21 cellular contexts compared by ENCODE assay signal in the genomic region with DNA sequence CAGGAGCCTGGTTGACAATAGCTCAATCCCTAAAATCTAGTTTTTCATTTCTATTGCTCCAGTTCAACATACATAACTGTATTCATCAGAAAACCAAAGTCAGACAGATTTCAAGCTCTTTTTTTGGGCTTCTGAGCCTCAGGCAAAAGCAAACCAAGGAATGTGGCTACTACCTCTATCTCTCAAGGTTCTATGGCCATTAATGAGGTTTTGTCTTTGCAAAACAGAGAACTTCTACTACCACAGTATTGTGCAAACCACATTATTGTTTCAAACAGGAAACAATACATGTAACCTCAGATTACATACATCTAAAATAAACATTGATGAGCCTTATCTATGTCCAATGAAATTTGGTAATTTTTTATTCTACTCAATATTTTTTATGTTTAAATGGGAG.
"Had no signal": no experiment of that assay in that cellular context is flagged by ENCODE, and none has a peak within 500 bp of the region (broad histone marks: within the 10 kb centered on the region; RNA-seq: fewer than 3 reads in every experiment).

No MANE protein-coding gene starts in this region.

- H3K4me1 ChIP-seq: colonic mucosa, esophagus muscularis mucosa, foreskin keratinocyte, gastroesophageal sphincter, left lung, lower lobe of right lung had no signal

- DNase-seq: colonic mucosa; cortex of kidney; effector CD8-positive, alpha-beta T cell; effector memory CD8-positive, alpha-beta T cell; endodermal cell; erythroblast; foreskin keratinocyte; heart left ventricle; hypothalamus; left cardiac atrium; left lung; left ventricle myocardium superior; lower lobe of right lung; mesenchymal stem cell; mucosa of descending colon; naive B cell; naive thymus-derived CD8-positive, alpha-beta T cell had no signal

- ATAC-seq: effector memory CD8-positive, alpha-beta T cell; foreskin keratinocyte; gastroesophageal sphincter; heart left ventricle; left cardiac atrium; left lung; left ventricle myocardium superior; lower lobe of right lung; mucosa of descending colon; naive thymus-derived CD8-positive, alpha-beta T cell had no signal

- H3K4me3 ChIP-seq: colonic mucosa, esophagus muscularis mucosa, gastroesophageal sphincter, heart left ventricle, hepatocyte, left lung, lower lobe of right lung, mucosa of descending colon had no signal

- H3K9me3 ChIP-seq: colonic mucosa, esophagus muscularis mucosa, gastroesophageal sphincter, heart left ventricle, lower lobe of right lung, mucosa of descending colon had no signal

- H3K27me3 ChIP-seq: colonic mucosa, esophagus muscularis mucosa, foreskin keratinocyte, heart left ventricle, hepatocyte, left lung had no signal

- H3K4me2 ChIP-seq: hepatocyte had no signal

- H3K27ac ChIP-seq: colonic mucosa, epithelial cell of prostate, esophagus muscularis mucosa, foreskin keratinocyte, gastroesophageal sphincter, heart left ventricle, hepatocyte, left lung, lower lobe of right lung had no signal

- H3K36me3 ChIP-seq: colonic mucosa, esophagus muscularis mucosa, gastroesophageal sphincter, heart left ventricle, left lung, lower lobe of right lung had no signal

- H2AFZ ChIP-seq: hepatocyte had no signal

- H3K79me2 ChIP-seq: hepatocyte had no signal
